In genomic region chr5:9885164-9885563, GRCh38 we compare ENCODE assay signal across 10 cellular contexts.
"Had no signal": no experiment of that assay in that cellular context is flagged by ENCODE, and none has a peak within 500 bp of the region (broad histone marks: within the 10 kb centered on the region; RNA-seq: fewer than 3 reads in every experiment).

No MANE protein-coding gene starts in this region.

- H3K4me2 ChIP-seq: KMS-11 had no signal

- H3K9me3 ChIP-seq: HAP-1 had no signal

- FAIRE-seq: HTR-8/SVneo had no signal

- H3K36me3 ChIP-seq: HAP-1 had no signal

- DNase-seq: GM23248, GOT3, H7, HFFc6, Karpas-422, KBM-7 had no signal

- H3K4me1 ChIP-seq: HAP-1 had no signal

- H2AFZ ChIP-seq: GM23248 had no signal

- ATAC-seq: HCT116 had no signal

- H3K9ac ChIP-seq: GM23248, KMS-11 had no signal

- H3K4me3 ChIP-seq: GM23248, HAP-1 had no signal

- H3K27ac ChIP-seq: GM23248, KMS-11 had no signal
